8 cellular contexts compared by ENCODE assay signal in the genomic region with DNA sequence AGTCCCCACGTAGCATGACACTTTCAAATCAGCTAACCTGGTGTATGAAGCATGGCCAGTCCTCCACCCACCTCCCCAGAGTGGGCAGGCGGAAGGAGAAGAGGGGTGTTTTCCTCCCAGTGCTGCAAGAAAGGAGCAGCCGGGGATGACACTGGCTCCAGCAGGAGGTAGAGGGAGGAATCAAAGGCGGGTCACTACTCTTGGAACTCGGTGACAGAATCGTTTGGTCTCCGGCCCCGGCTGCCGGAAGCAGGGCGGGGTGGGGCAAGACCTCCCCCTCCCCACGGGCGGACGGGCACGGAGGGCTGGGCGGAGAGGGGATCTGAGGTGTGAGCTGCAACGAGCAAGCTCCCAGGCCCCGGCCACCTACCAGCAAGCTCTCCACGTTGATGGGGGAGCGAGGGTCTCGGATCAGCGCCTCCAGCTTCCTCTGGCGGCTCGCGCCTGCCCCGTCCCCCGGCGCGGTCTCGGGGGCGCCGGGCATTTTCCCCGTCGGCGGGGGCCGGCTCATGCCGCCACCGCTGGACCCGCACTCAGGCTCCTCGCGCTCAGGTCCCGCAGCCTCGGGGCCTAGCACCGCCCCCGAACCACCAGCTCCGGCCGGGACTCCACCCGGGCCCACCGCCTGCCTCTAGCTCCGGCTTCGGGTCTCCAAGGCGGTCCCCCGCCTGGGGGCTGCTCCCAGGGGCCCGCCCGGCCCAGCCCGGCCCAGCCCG. TPM values are rescaled to one million over a fixed set of nuclear protein-coding genes. Genes with fewer than 3 reads are reported as not detected.
A peak's percentile ranks its signal among the peaks of the same experiment; 100 is the strongest.
DNase-seq lines count a peak whose midpoint lies in the region; ATAC-seq, FAIRE-seq and TF ChIP-seq lines count a peak whose summit lies in the region.

No MANE protein-coding gene starts in this region.

- H3K4me1 Mint-ChIP-seq in T-helper 1 cell treated with Interleukin-12 subunit alpha and Interleukin-12 subunit beta and Interleukin-4 antibody, amounts not matched to agents 30 μg/mL and 1 μg/mL, for 36 hours (ENCODE audit: low read depth), result peaks cover 17% of the 10 kb centered on the region

- peak overlapping the region; percentile 81 for H3K4me2 ChIP-seq in keratinocyte (ENCODE audit: control insufficient read depth, extremely low read depth, insufficient read depth, low read depth, low read length)

- H3K36me3 Mint-ChIP-seq in T-helper 1 cell treated with Interleukin-12 subunit alpha and Interleukin-12 subunit beta and Interleukin-4 antibody, amounts not matched to agents 30 μg/mL and 1 μg/mL, for 36 hours (ENCODE audit: low read depth), result peaks cover 4% of the 10 kb centered on the region

- H3K4me3 Mint-ChIP-seq in T-helper 1 cell treated with Interleukin-12 subunit alpha and Interleukin-12 subunit beta and Interleukin-4 antibody, amounts not matched to agents 30 μg/mL and 1 μg/mL, for 36 hours, result peak overlapping the region; percentile 97

- peak overlapping the region; percentile 25 for H2AFZ ChIP-seq in keratinocyte (ENCODE audit: control insufficient read depth, low read length)

- H3K9me1 ChIP-seq in keratinocyte (ENCODE audit: control insufficient read depth, extremely low read depth, insufficient read depth, low read length), result no peaks in the 10 kb centered on the region

- peak overlapping the region; percentile 90 for H3K27ac Mint-ChIP-seq in T-helper 1 cell treated with Interleukin-12 subunit alpha and Interleukin-12 subunit beta and Interleukin-4 antibody, amounts not matched to agents 30 μg/mL and 1 μg/mL, for 36 hours

- no peak for FAIRE-seq in keratinocyte (lab: Jason Lieb, UNC)

- no peak for TF ChIP-seq CTCF in brain microvascular endothelial cell (IDR thresholded peaks at IDR 0.05; ENCODE audit: low read depth, low read length, missing control alignments)
- no peak for TF ChIP-seq CTCF in keratinocyte (optimal IDR thresholded peaks at IDR 0.05 in 1 of 3, IDR thresholded peaks at IDR 0.05 in 1 of 3, conservative IDR thresholded peaks at IDR 0.05 in 1 of 3; ENCODE audit: extremely low read depth in 1 of 3, insufficient read depth in 2 of 3, low read length in 3 of 3)

- peak overlapping the region; percentile 86 for H3K9ac ChIP-seq in keratinocyte (ENCODE audit: control insufficient read depth, extremely low read depth, insufficient read depth, low read length)

- H3K36me3 ChIP-seq in brain microvascular endothelial cell (replicated peaks) (no peaks in the 10 kb centered on the region), keratinocyte (ENCODE audit: control insufficient read depth in 2 of 2, extremely low read depth in 1 of 2, insufficient read depth in 2 of 2, low read length in 2 of 2) (no peaks in the 10 kb centered on the region)

- H3K27me3 ChIP-seq in brain microvascular endothelial cell (replicated peaks) (no peaks in the 10 kb centered on the region), keratinocyte (ENCODE audit: control insufficient read depth, extremely low read depth, insufficient read depth, low read length) (no peaks in the 10 kb centered on the region)

- H3K4me1 ChIP-seq in keratinocyte (ENCODE audit: control insufficient read depth, extremely low read depth, insufficient read depth, low read length), result peaks cover 12% of the 10 kb centered on the region

- DNase-seq in ELR (ENCODE audit: low read depth), result peak; percentile 56
- peak; percentile 52 for DNase-seq in HuH-7.5 (ENCODE audit: low spot score)
- peak; percentile 18 for DNase-seq in brain microvascular endothelial cell
- DNase-seq in keratinocyte (ENCODE audit: low read depth, low spot score), result no peak
- DNase-seq in stimulated activated CD4-positive, alpha-beta T cell treated with anti-CD3 and anti-CD28 coated beads, Interleukin-15, amount 100 ng/mL, for 48 hours (ENCODE audit: low read depth in 2 of 2), result peak; percentile 2 to 12
- no peak for DNase-seq in COLO829 (ENCODE audit: low spot score)

- peaks cover 8% of the 10 kb centered on the region for H4K20me1 ChIP-seq in keratinocyte (ENCODE audit: control insufficient read depth, extremely low read depth, insufficient read depth, low read length)

- H3K27me3 Mint-ChIP-seq in T-helper 1 cell treated with Interleukin-12 subunit alpha and Interleukin-12 subunit beta and Interleukin-4 antibody, amounts not matched to agents 30 μg/mL and 1 μg/mL, for 36 hours (ENCODE audit: low read depth), result peaks cover 4% of the 10 kb centered on the region

- no peaks in the 10 kb centered on the region for H3K9me3 ChIP-seq in keratinocyte (ENCODE audit: control insufficient read depth, low read depth, low read length)

- dilution Hi-C loops in keratinocyte (cut with MboI; ENCODE audit: extremely low pct_ligation_motif_present, low sequenced_read_pairs), result no loop called here

- H3K27ac ChIP-seq in brain microvascular endothelial cell (peak overlapping the region; percentile 84), keratinocyte (ENCODE audit: control insufficient read depth, insufficient read depth, low read length) (peak overlapping the region; percentile 72)

- H3K4me3 ChIP-seq in brain microvascular endothelial cell (ENCODE audit: low read depth, low read length) (peak overlapping the region; percentile 90), keratinocyte (ENCODE audit: control insufficient read depth in 2 of 3, extremely low read depth in 1 of 3, insufficient read depth in 2 of 3, low read depth in 1 of 3, low read length in 3 of 3) (peak overlapping the region; percentile 59 to 96 (median 89))

- H3K79me2 ChIP-seq in keratinocyte (ENCODE audit: control insufficient read depth, insufficient read depth, low read length), result peaks cover 52% of the 10 kb centered on the region

- no peaks in the 10 kb centered on the region for H3K9me3 Mint-ChIP-seq in T-helper 1 cell treated with Interleukin-12 subunit alpha and Interleukin-12 subunit beta and Interleukin-4 antibody, amounts not matched to agents 30 μg/mL and 1 μg/mL, for 36 hours

- peak; percentile 31 for ATAC-seq in GM21576 (IDR thresholded peaks at IDR 0.05; ENCODE audit: unreplicated experiment)

- in situ Hi-C loops in brain microvascular endothelial cell (cut with HindIII; ENCODE audit: low pct_ligation_motif_present, low sequenced_read_pairs), result no loop called here

RNA-seq across cellular contexts. Expression of a gene that starts 0.7 kb away (rescaled TPM):
- polyA plus RNA-seq in keratinocyte, result 6.1 to 12.6 TPM (median 7.8 TPM) in 3 replicates
- 54.1 TPM for polyA plus RNA-seq in keratinocyte (2011; ENCODE audit: low read depth)
- 6.1 and 9.9 TPM in 2 replicates for polyA plus RNA-seq in keratinocyte (2011; cell fraction: cytosol; rRNA removed)
- 10.9 and 14.1 TPM in 2 replicates for polyA plus RNA-seq in keratinocyte (2011; cell fraction: nucleus; rRNA removed)
- polyA plus RNA-seq in keratinocyte (2012; ENCODE audit: low replicate concordance), result 7.1 and 16.7 TPM in 2 replicates
- 5.1 to 35.5 TPM (median 8.1 TPM) in 3 replicates for polyA minus RNA-seq in keratinocyte
- polyA minus RNA-seq in keratinocyte (2011; cell fraction: cytosol; rRNA and poly(A)+ RNA removed), result 12.3 TPM
- polyA minus RNA-seq in keratinocyte (2011; cell fraction: nucleus; rRNA and poly(A)+ RNA removed), result 14.0 and 38.4 TPM in 2 replicates

Comparison
In these comparisons a context has a peak if more than half of its experiments do, and no peak if none do; other contexts are left out.
1. DNase-seq: peak in ELR (single experiment), HuH-7.5 (single experiment), brain microvascular endothelial cell (single experiment) and stimulated activated CD4-positive, alpha-beta T cell treated with anti-CD3 and anti-CD28 coated beads, Interleukin-15, amount 100 ng/mL, for 48 hours (2 of 2); none in keratinocyte (single experiment) and COLO829 (single experiment).